Comparison of ENCODE assay signal across 1 cellular context in genomic region chr20:51360451-51361230, GRCh38.
TF ChIP-seq lines count a peak whose summit lies in the region.

No MANE protein-coding gene starts in this region.

TF ChIP-seq in SK-N-SH, 30 proteins besides CTCF, POLR2A, EP300 and RAD21 (continued from another document):
- TF ChIP-seq MAX (IDR thresholded peaks at IDR 0.05; ENCODE audit: low read depth), result peak; percentile 49; the same call in 1 of the 2 replicates
- TF ChIP-seq USF2 (IDR thresholded peaks at IDR 0.05; ENCODE audit: borderline replicate concordance, low read depth, low read length), result no peak
- TF ChIP-seq TCF12 (IDR thresholded peaks at IDR 0.05), result peak; percentile 95
- peak; percentile 90 for TF ChIP-seq NFIC (IDR thresholded peaks at IDR 0.05; ENCODE audit: borderline replicate concordance)
- 0 out of 2 replicates have a peak, but pooled peaks have one; percentile 25 for TF ChIP-seq TAF1 (IDR thresholded peaks at IDR 0.05; ENCODE audit: borderline replicate concordance, low read depth, low read length)
- no peak for TF ChIP-seq GATA2 (CRISPR knock-in tag; IDR thresholded peaks at IDR 0.05)
- TF ChIP-seq NRF1 (IDR thresholded peaks at IDR 0.05; ENCODE audit: low read depth, low read length), result no peak
- TF ChIP-seq ZBTB33 (IDR thresholded peaks at IDR 0.05; ENCODE audit: borderline replicate concordance, low read depth), result peak; percentile 75; the same call in 1 of the 2 replicates
- TF ChIP-seq FOSL2 (IDR thresholded peaks at IDR 0.05; ENCODE audit: borderline replicate concordance, low read depth), result peak; percentile 95
- no peak for TF ChIP-seq SMC3 (IDR thresholded peaks at IDR 0.05; ENCODE audit: low read depth, low read length)
- no peak for TF ChIP-seq CHD2 (IDR thresholded peaks at IDR 0.05; ENCODE audit: low read length, partially characterized antibody)
- TF ChIP-seq EZH2phosphoT487 (IDR thresholded peaks at IDR 0.05; ENCODE audit: borderline replicate concordance, low read depth), result no peak
- TF ChIP-seq FOXM1 (IDR thresholded peaks at IDR 0.05; ENCODE audit: low read depth), result peak; percentile 65; the same call in 1 of the 2 replicates
- TF ChIP-seq REST (IDR thresholded peaks at IDR 0.05; ENCODE audit: low read depth, low read length), result peak; percentile 65
- peak; percentile 86; the same call in 1 of the 2 replicates for TF ChIP-seq POLR2AphosphoS5 (IDR thresholded peaks at IDR 0.05; ENCODE audit: low read depth, low read length)
